Comparison of ENCODE assay signal across 8 cellular contexts in genomic region chr5:141878771-141879759, GRCh38. TPM values are rescaled to one million over a fixed set of nuclear protein-coding genes. Genes with fewer than 3 reads are reported as not detected.
A peak's percentile ranks its signal among the peaks of the same experiment; 100 is the strongest.
DNase-seq lines count a peak whose midpoint lies in the region; ATAC-seq, FAIRE-seq and TF ChIP-seq lines count a peak whose summit lies in the region.

No MANE protein-coding gene starts in this region.

- in situ Hi-C loops in ACHN (cut with HindIII; ENCODE audit: low pct_ligation_motif_present, low pct_unique_long_range_greater_than_20kb, low sequenced_read_pairs) = no loop called here

- TF ChIP-seq POLR2A in spleen (IDR thresholded peaks at IDR 0.05) = no peak

- no peaks in the 10 kb centered on the region for H3K36me3 ChIP-seq in spleen

- FAIRE-seq in islet of Langerhans (lab: Jason Lieb, UNC) = peak; percentile 13

- peak overlapping the region; percentile 39 to 76 (median 48) for H3K4me3 ChIP-seq in spleen

- H3K9me3 ChIP-seq in spleen = no peaks in the 10 kb centered on the region

- peak; percentile 88 to 99 (median 96) for TF ChIP-seq CTCF in spleen (IDR thresholded peaks at IDR 0.05 in 8 of 11, conservative IDR thresholded peaks at IDR 0.05 in 3 of 11)

- 0 to 2% (median 1%) methylated on average over 31 to 41 of the region's 41 CpGs for WGBS in spleen, 5 donors

- H3K4me1 ChIP-seq in spleen = peaks cover 33 to 61% (median 43%) of the 10 kb centered on the region in 6 donors

- ATAC-seq in GM18867 (IDR thresholded peaks at IDR 0.05; ENCODE audit: unreplicated experiment) (peak; percentile 77), HG03139 (IDR thresholded peaks at IDR 0.05; ENCODE audit: unreplicated experiment) (peak; percentile 82)

- intact Hi-C loops in spleen (cut with DNase I; ENCODE audit: low total_unique reads) = loop anchor here (5.0 kb wide), 1 partner anchor 177 kb away; no protein-coding TSS in a partner anchor

- peak overlapping the region in 3 of 8 donors; percentile 11 to 42 (median 12) for H3K27ac ChIP-seq in spleen

- H3K27me3 ChIP-seq in spleen (replicated peaks in 1 of 7) = peaks cover 25 to 100% (median 74%) of the 10 kb centered on the region in 7 donors

- DNase-seq in ACHN = peak; percentile 88
- DNase-seq in NCI-H226 = peak; percentile 73
- DNase-seq in activated CD4-positive, CD25-positive, alpha-beta regulatory T cell (lab: John Stamatoyannopoulos, UW) = peak; percentile 67 to 82 (median 77)
- peak; percentile 88 for DNase-seq in central memory CD4-positive, alpha-beta T cell
- DNase-seq in spleen = peak; percentile 93

RNA-seq across cellular contexts. Expression of gene PCDH1, which starts 0.9 kb away (rescaled TPM):
- total RNA-seq in spleen = 10 to 100 TPM in 2 of 7 donors, 1 to 10 TPM in 5; 2.6 to 11.4 (median 7.4) TPM
- polyA plus RNA-seq in spleen = 1 to 10 TPM in 2 of 3 donors, under 1 TPM in 1; 0.30 to 2.2 (median 1.4) TPM

RNA-seq across cellular contexts. Expression of gene DELE1, which starts 44.6 kb away (rescaled TPM):
- 100 to 1,000 TPM; 101 to 194 (median 149) TPM for total RNA-seq in spleen
- 10 to 100 TPM; 36.1 to 83.3 (median 69.7) TPM for polyA plus RNA-seq in spleen
